ENCODE assay signal across 25 cellular contexts in genomic region chr16:84182104-84182503, GRCh38. TPM values are rescaled to one million over a fixed set of nuclear protein-coding genes. Genes with fewer than 3 reads are reported as not detected.
A peak's percentile ranks its signal among the peaks of the same experiment; 100 is the strongest.
DNase-seq lines count a peak whose midpoint lies in the region; ATAC-seq and TF ChIP-seq lines count a peak whose summit lies in the region.
"Had no signal": no experiment of that assay in that cellular context is flagged by ENCODE, and none has a peak within 500 bp of the region (broad histone marks: within the 10 kb centered on the region; RNA-seq: fewer than 3 reads in every experiment).

No MANE protein-coding gene starts in this region.

- H3K36me3 Mint-ChIP-seq in stimulated activated effector memory CD8-positive, alpha-beta T cell treated with anti-CD3 and anti-CD28 coated beads, Interleukin-12 subunit alpha, Interleukin-12 subunit beta, amount 100 ng/mL, for 72 hours = peaks cover 39% of the 10 kb centered on the region

- TF ChIP-seq CTCF in lower lobe of right lung (IDR thresholded peaks at IDR 0.05) = no peak

- H3K4me1 Mint-ChIP-seq in stimulated activated effector memory CD8-positive, alpha-beta T cell treated with anti-CD3 and anti-CD28 coated beads, Interleukin-12 subunit alpha, Interleukin-12 subunit beta, amount 100 ng/mL, for 72 hours = peaks cover 34% of the 10 kb centered on the region

- H3K4me3 ChIP-seq in H7 (ENCODE audit: insufficient read depth, low read depth, low read length) = no peak overlapping the region
- no peak overlapping the region for H3K4me3 ChIP-seq in lower lobe of right lung
- H3K4me3 ChIP-seq: A549; BLaER1 treated with 17β-estradiol and CSF1 and Interleukin-3, amounts not matched to agents 10 nM and 100 nM; GM12878; GM23338 had no signal

- H3K4me1 ChIP-seq in lower lobe of right lung = peaks cover 45% of the 10 kb centered on the region
- H3K4me1 ChIP-seq: BE2C had no signal

- no peaks in the 10 kb centered on the region for H3K9me3 Mint-ChIP-seq in stimulated activated effector memory CD8-positive, alpha-beta T cell treated with anti-CD3 and anti-CD28 coated beads, Interleukin-12 subunit alpha, Interleukin-12 subunit beta, amount 100 ng/mL, for 72 hours
- H3K9me3 Mint-ChIP-seq: CD14-positive monocyte; CD4-positive, alpha-beta T cell; CD8-positive, alpha-beta memory T cell; GM23338 had no signal

- ATAC-seq in left cardiac atrium (no peak), lower lobe of right lung (no peak)
- no peak for ATAC-seq in stimulated activated effector memory CD8-positive, alpha-beta T cell treated with anti-CD3 and anti-CD28 coated beads, Interleukin-12 subunit alpha, Interleukin-12 subunit beta, amount 100 ng/mL, for 72 hours
- ATAC-seq: A549, GM12878, GM23338 had no signal

- no peaks in the 10 kb centered on the region for H3K9me3 ChIP-seq in lower lobe of right lung
- H3K9me3 ChIP-seq: A549; BE2C; BLaER1 treated with 17β-estradiol and CSF1 and Interleukin-3, amounts not matched to agents 10 nM and 100 nM had no signal

- DNase-seq in cardiac septum (ENCODE audit: low spot score) (peak; percentile 67), left cardiac atrium (no peak), H7 (peak; percentile 30), lower lobe of right lung (no peak), NCI-H526 (lab: John Stamatoyannopoulos, UW) (no peak), RKO (ENCODE audit: low spot score) (no peak), UCSD-AML1 (lab: John Stamatoyannopoulos, UW; ENCODE audit: unreplicated experiment) (no peak)
- DNase-seq in stimulated activated effector memory CD8-positive, alpha-beta T cell treated with anti-CD3 and anti-CD28 coated beads, Interleukin-12 subunit alpha, Interleukin-12 subunit beta, amount 100 ng/mL, for 72 hours (ENCODE audit: low spot score in 2 of 2) = no peak
- DNase-seq: 8988T; ACHN; AML-193; BE2C; CD4-positive, alpha-beta T cell; CD8-positive, alpha-beta memory T cell; DMS 273 treated with DMSO at 0.1 percent for 48 hours; DMS79; EL; GDM1; HCEC 1CT had no signal

- H3K27ac Mint-ChIP-seq in stimulated activated effector memory CD8-positive, alpha-beta T cell treated with anti-CD3 and anti-CD28 coated beads, Interleukin-12 subunit alpha, Interleukin-12 subunit beta, amount 100 ng/mL, for 72 hours = peak overlapping the region; percentile 17
- H3K27ac Mint-ChIP-seq: CD4-positive, alpha-beta T cell; CD8-positive, alpha-beta memory T cell; GM23338 had no signal

- H3K27me3 ChIP-seq in H7 (ENCODE audit: control insufficient read depth, insufficient read depth, low read length) (no peaks in the 10 kb centered on the region), lower lobe of right lung (ENCODE audit: low read depth) (no peaks in the 10 kb centered on the region)
- H3K27me3 ChIP-seq: BE2C; BLaER1 treated with 17β-estradiol and CSF1 and Interleukin-3, amounts not matched to agents 10 nM and 100 nM had no signal

- H3K36me3 ChIP-seq in H7 (replicated peaks; ENCODE audit: control insufficient read depth, insufficient read depth, low read length) = peaks cover 23% of the 10 kb centered on the region
- H3K36me3 ChIP-seq in lower lobe of right lung = peaks cover 59% of the 10 kb centered on the region

- intact Hi-C loops in cardiac septum (cut with DNase I) = loop anchor here (5.0 to 10.0 kb wide), 3 partner anchors 35 to 303 kb away; partner anchors contain the start of genes DNAAF1 and HSDL1
- intact Hi-C loops in left cardiac atrium (cut with DNase I) = loop anchor here (10.0 kb wide), 2 partner anchors 207 to 303 kb away; no protein-coding TSS in a partner anchor
- intact Hi-C loops in lower lobe of right lung (cut with DNase I) = no loop called here

- no peak overlapping the region for H3K4me3 Mint-ChIP-seq in stimulated activated effector memory CD8-positive, alpha-beta T cell treated with anti-CD3 and anti-CD28 coated beads, Interleukin-12 subunit alpha, Interleukin-12 subunit beta, amount 100 ng/mL, for 72 hours
- H3K4me3 Mint-ChIP-seq: CD14-positive monocyte, GM23338 had no signal

- H3K27ac ChIP-seq in lower lobe of right lung = peak overlapping the region; percentile 10
- H3K27ac ChIP-seq: A549; BLaER1 treated with 17β-estradiol and CSF1 and Interleukin-3, amounts not matched to agents 10 nM and 100 nM had no signal

RNA-seq across cellular contexts. Expression of gene TAF1C, which starts 4.8 kb away (rescaled TPM):
- total RNA-seq in cardiac septum (20.9 TPM), left cardiac atrium (10 to 100 TPM; 27.9 to 33.6 TPM), lower lobe of right lung (60.6 TPM)
- total RNA-seq in H7 (2014; rRNA removed; shearing (Covaris generic)) = 38.8 and 51.9 TPM in 2 replicates

RNA-seq across cellular contexts. Expression of gene ADAD2, which starts 8.9 kb away (rescaled TPM):
- total RNA-seq in cardiac septum (0.24 TPM), left cardiac atrium (under 1 TPM in 1 of 2 donors, not detected in 1; 0.59 TPM), lower lobe of right lung (not detected)
- 0.78 TPM in 1 of 2 replicates, not detected in the other for total RNA-seq in H7 (2014; rRNA removed; shearing (Covaris generic))
- total RNA-seq: H4 had no signal

RNA-seq across cellular contexts. Expression of gene DNAAF1, which starts 37.0 kb away (rescaled TPM):
- total RNA-seq in cardiac septum (not detected), left cardiac atrium (not detected), lower lobe of right lung (18.8 TPM)
- 0.07 TPM in 1 of 2 replicates, not detected in the other for total RNA-seq in H7 (2014; rRNA removed; shearing (Covaris generic))
- total RNA-seq: CD4-positive, alpha-beta T cell; GM12878 had no signal

RNA-seq across cellular contexts. Expression of gene HSDL1, which starts 37.1 kb away (rescaled TPM):
- total RNA-seq in cardiac septum (17.4 TPM), left cardiac atrium (10 to 100 TPM; 21.6 to 34.1 TPM), lower lobe of right lung (22.5 TPM)
- 44.5 and 53.5 TPM in 2 replicates for total RNA-seq in H7 (2014; rRNA removed; shearing (Covaris generic))

RNA-seq across cellular contexts. Expression of gene KCNG4, which starts 57.7 kb away (rescaled TPM):
- total RNA-seq in cardiac septum = not detected
- total RNA-seq in left cardiac atrium = not detected
- not detected in 2 replicates for total RNA-seq in H7 (2014; rRNA removed; shearing (Covaris generic))
- total RNA-seq in lower lobe of right lung = not detected
- total RNA-seq: CD4-positive, alpha-beta T cell; CD8-positive, alpha-beta memory T cell; GM12878; H4 had no signal

Comparison
In these comparisons a context has a peak if more than half of its experiments do, and no peak if none do; other contexts are left out.
1. DNase-seq: peak in cardiac septum (single experiment) and H7 (single experiment); none in left cardiac atrium (single experiment), lower lobe of right lung (single experiment), stimulated activated effector memory CD8-positive, alpha-beta T cell treated with anti-CD3 and anti-CD28 coated beads, Interleukin-12 subunit alpha, Interleukin-12 subunit beta, amount 100 ng/mL, for 72 hours (0 of 2), NCI-H526 (0 of 2), RKO (single experiment) and UCSD-AML1 (single experiment).
2. RNA of gene DNAAF1, which starts 37.0 kb away (total RNA-seq): 18.8 TPM in lower lobe of right lung (single experiment); not detected in cardiac septum (single experiment), not detected in left cardiac atrium and 0.07 TPM in H7; every median in the first group is over 10 times any median in the second.